Comparison of ENCODE assay signal across 8 cellular contexts in genomic region chr15:93467327-93467726, GRCh38.
DNase-seq lines count a peak whose midpoint lies in the region; ATAC-seq and TF ChIP-seq lines count a peak whose summit lies in the region.
"Had no signal": no experiment of that assay in that cellular context is flagged by ENCODE, and none has a peak within 500 bp of the region (broad histone marks: within the 10 kb centered on the region; RNA-seq: fewer than 3 reads in every experiment).

No MANE protein-coding gene starts in this region.

- H3K4me3 ChIP-seq in right atrium auricular region: no peak overlapping the region

- H3K36me3 ChIP-seq in right atrium auricular region: no peaks in the 10 kb centered on the region

- no peaks in the 10 kb centered on the region for H3K27me3 ChIP-seq in right atrium auricular region

- H3K9me3 ChIP-seq in right atrium auricular region: no peaks in the 10 kb centered on the region

- no peaks in the 10 kb centered on the region for H3K4me1 ChIP-seq in right atrium auricular region

- DNase-seq in NCI-H1105 (lab: John Stamatoyannopoulos, UW) (peak; percentile 37), RPMI7951 (ENCODE audit: low read depth) (peak; percentile 16), right atrium auricular region (ENCODE audit: low spot score) (peak; percentile 83), superior temporal gyrus (ENCODE audit: extremely low spot score) (peak; percentile 28), GM03348 (ENCODE audit: low spot score) (no peak), GM19240 (ENCODE audit: insufficient read length, low spot score) (no peak)
- DNase-seq: NCI-H1436 had no signal

- TF ChIP-seq CTCF in right atrium auricular region (IDR thresholded peaks at IDR 0.05): no peak

- ATAC-seq in HG02623 (IDR thresholded peaks at IDR 0.05; ENCODE audit: unreplicated experiment): no peak

- no peak overlapping the region for H3K27ac ChIP-seq in right atrium auricular region

Comparison
In these comparisons a context has a peak if more than half of its experiments do, and no peak if none do; other contexts are left out.
1. DNase-seq: peak in NCI-H1105 (single experiment), RPMI7951 (single experiment), right atrium auricular region (single experiment) and superior temporal gyrus (single experiment); none in GM03348 (single experiment) and GM19240 (single experiment).